Comparison of ENCODE assay signal across 8 cellular contexts in the genomic region with DNA sequence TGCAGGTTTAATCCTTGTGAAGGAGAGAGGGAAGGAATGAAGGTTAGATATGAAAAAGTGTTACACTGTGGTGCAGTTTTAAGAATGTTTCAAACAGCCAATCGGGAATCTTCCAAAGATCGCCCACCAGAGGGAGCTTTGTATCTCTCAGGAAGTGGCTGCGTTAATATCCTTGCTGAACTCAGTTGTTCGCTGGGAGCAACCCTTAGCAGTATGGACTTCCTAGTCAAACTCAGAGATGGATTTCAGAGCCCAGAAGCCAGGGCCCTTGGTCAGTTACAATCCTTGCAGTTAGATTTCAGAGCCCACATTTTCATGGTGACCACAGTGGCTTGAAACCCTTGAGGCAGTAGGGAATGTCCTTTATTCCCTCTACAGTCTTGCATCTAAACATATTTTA.
DNase-seq lines count a peak whose midpoint lies in the region; ATAC-seq, FAIRE-seq and TF ChIP-seq lines count a peak whose summit lies in the region.

No MANE protein-coding gene starts in this region.

- H3K9ac ChIP-seq in HepG2 (ENCODE audit: insufficient read depth, low read depth, low read length) = no peak overlapping the region

- H3K36me3 ChIP-seq in HepG2 (replicated peaks in 1 of 2; ENCODE audit: control insufficient read depth in 1 of 2, insufficient read depth in 2 of 2, low read length in 2 of 2) = no peaks in the 10 kb centered on the region

- H3K27ac ChIP-seq in 22Rv1 = no peak overlapping the region
- no peak overlapping the region for H3K27ac ChIP-seq in HepG2 (ENCODE audit: extremely low read length, insufficient read depth, low read length)

- peak; percentile 66 for FAIRE-seq in HepG2 (lab: Jason Lieb, UNC)

- TF ChIP-seq CTCF in 22Rv1 (IDR thresholded peaks at IDR 0.05) (peak; percentile 82), GM12875 (IDR thresholded peaks at IDR 0.05; ENCODE audit: borderline replicate concordance, insufficient read depth, low read depth, low read length) (peak; percentile 42; the same call in 1 of the 2 replicates), HepG2 (CRISPR knock-in tag; IDR thresholded peaks at IDR 0.05) (peak; percentile 72)

- no TSS peak for BruUV-seq in HepG2 (replicated peaks; lab: Mats Ljungman, UMichigan)

- CTCF ChIA-PET in HepG2 (lab: Yijun Ruan, JAX; ENCODE audit: low intra/inter-chr PET ratio, low total read pairs) = interaction anchor here (0.7 to 2.4 kb wide), 4 partner anchors 253 to 473 kb away, joined by 3 to 22 read pairs (median 8); no protein-coding TSS in a partner anchor

- peak; percentile 42; the same call in 1 of the 2 replicates for TF ChIP-seq RAD21 in HepG2 (CRISPR knock-in tag; IDR thresholded peaks at IDR 0.05)

- H3K4me2 ChIP-seq in HepG2 (ENCODE audit: low read depth, low read length) = no peak overlapping the region

- no peaks in the 10 kb centered on the region for H3K9me3 ChIP-seq in HepG2 (ENCODE audit: low read length)

- H2AFZ ChIP-seq in HepG2 (ENCODE audit: low read length) = no peak overlapping the region

- TF ChIP-seq EP300 in HepG2 (IDR thresholded peaks at IDR 0.05; ENCODE audit: low read depth in 2 of 2, low read length in 2 of 2) = no peak
- TF ChIP-seq EP300 in HepG2 (CRISPR knock-in tag; IDR thresholded peaks at IDR 0.05; ENCODE audit: borderline replicate concordance) = no peak

- 0% methylated on average over 4 of the region's 4 CpGs for WGBS in HepG2 (ENCODE audit: low lambda C conversion rate)

- peak; percentile 51 for DNase-seq in NCI-H2227 treated with DMSO at 0.1 percent for 48 hours (lab: John Stamatoyannopoulos, UW)
- peak; percentile 7 for DNase-seq in brain pericyte (ENCODE audit: low read depth, low spot score)
- peak; percentile 46 for DNase-seq in HepG2 (ENCODE audit: low spot score)

- H3K79me2 ChIP-seq in HepG2 (ENCODE audit: insufficient read depth, low read length) = no peaks in the 10 kb centered on the region

- no peak for TF ChIP-seq POLR2A in HepG2 (IDR thresholded peaks at IDR 0.05; ENCODE audit: insufficient read depth in 1 of 2, low read depth in 2 of 2, low read length in 2 of 2)

- H3K27me3 ChIP-seq in HepG2 (ENCODE audit: control insufficient read depth in 1 of 2, insufficient read depth in 2 of 2, low read length in 2 of 2) = no peaks in the 10 kb centered on the region

- POLR2A ChIA-PET in HepG2 (lab: Yijun Ruan, JAX) = no interaction called here

- no peaks in the 10 kb centered on the region for H4K20me1 ChIP-seq in HepG2 (ENCODE audit: insufficient read depth, low read length)

- in situ Hi-C loops in HepG2 (cut with HindIII; ENCODE audit: extremely low pct_ligation_motif_present, low pct_unique_long_range_greater_than_20kb) = loop anchor here (5.0 kb wide), 2 partner anchors 255 to 475 kb away; no protein-coding TSS in a partner anchor

- H3K4me3 ChIP-seq in GM12875 (ENCODE audit: low read depth, low read length) = no peak overlapping the region
- H3K4me3 ChIP-seq in HepG2 (replicated peaks in 1 of 3; ENCODE audit: insufficient read depth in 1 of 3, low read depth in 2 of 3, low read length in 3 of 3) = no peak overlapping the region

- intact Hi-C loops in HepG2 (cut with micrococcal nuclease; ENCODE audit: unreplicated experiment) = loop anchor here (1.0 kb wide), 2 partner anchors 153 to 252 kb away; no protein-coding TSS in a partner anchor

- peak; percentile 83 for ATAC-seq in HepG2
- ATAC-seq in GM18520 (IDR thresholded peaks at IDR 0.05; ENCODE audit: unreplicated experiment) = no peak
- ATAC-seq in HG02870 (IDR thresholded peaks at IDR 0.05; ENCODE audit: unreplicated experiment) = no peak
- ATAC-seq in GM18907 (IDR thresholded peaks at IDR 0.05; ENCODE audit: unreplicated experiment) = no peak

- H3K4me1 ChIP-seq in HepG2 (ENCODE audit: insufficient read depth, low read length) = no peaks in the 10 kb centered on the region

TF ChIP-seq in HepG2, 621 proteins besides CTCF, POLR2A, EP300 and RAD21:
- TF ChIP-seq SMC3 (IDR thresholded peaks at IDR 0.05; ENCODE audit: low read length) = peak; percentile 83
- TF ChIP-seq NFKBIZ (CRISPR knock-in tag; IDR thresholded peaks at IDR 0.05) = no peak
- 0 out of 2 replicates have a peak, but pooled peaks have one; percentile 49 for TF ChIP-seq ZNF331 (CRISPR knock-in tag; IDR thresholded peaks at IDR 0.05)
- no peak for TF ChIP-seq GABPA (IDR thresholded peaks at IDR 0.05; ENCODE audit: low read depth, low read length)
- TF ChIP-seq GABPA (CRISPR knock-in tag; IDR thresholded peaks at IDR 0.05; ENCODE audit: low read depth) = peak; percentile 18; the same call in 1 of the 2 replicates
- TF ChIP-seq STAG1 (CRISPR knock-in tag; IDR thresholded peaks at IDR 0.05) = peak; percentile 72
TF ChIP-seq in HepG2: peak in this region for 4.
